8 cellular contexts compared by ENCODE assay signal in genomic region chr19:29663861-29664752, GRCh38. TPM values are rescaled to one million over a fixed set of nuclear protein-coding genes. Genes with fewer than 3 reads are reported as not detected.
DNase-seq lines count a peak whose midpoint lies in the region; FAIRE-seq and TF ChIP-seq lines count a peak whose summit lies in the region.

No MANE protein-coding gene starts in this region.

- H4K20me1 ChIP-seq in KMS-11 (ENCODE audit: insufficient read depth) (no peaks in the 10 kb centered on the region), neural cell (ENCODE audit: insufficient read depth) (no peaks in the 10 kb centered on the region)

- no peak for TF ChIP-seq RAD21 in neural cell (conservative IDR thresholded peaks at IDR 0.05)

- no peaks in the 10 kb centered on the region for H3K27me3 ChIP-seq in KMS-11 (ENCODE audit: insufficient read depth, low read depth)
- H3K27me3 ChIP-seq in neural cell (ENCODE audit: insufficient read depth, low read depth, low read length): peaks cover 26% of the 10 kb centered on the region

- no peaks in the 10 kb centered on the region for H3K9me2 ChIP-seq in neural cell (ENCODE audit: insufficient read depth, low read length)

- H3K9ac ChIP-seq in KMS-11 (no peak overlapping the region), neural cell (ENCODE audit: low read length) (no peak overlapping the region)

- FAIRE-seq in GM12891 (lab: Jason Lieb, UNC): no peak

- peak overlapping the region; percentile 54; the same call in 1 of the 2 replicates for H3K4me2 ChIP-seq in KMS-11
- no peak overlapping the region for H3K4me2 ChIP-seq in neural cell (ENCODE audit: low read length)

- TF ChIP-seq POLR2A in GM12891 (IDR thresholded peaks at IDR 0.05; ENCODE audit: low read depth, low read length): no peak

- no peaks in the 10 kb centered on the region for H3K79me2 ChIP-seq in KMS-11 (ENCODE audit: insufficient read depth, low read depth)
- no peaks in the 10 kb centered on the region for H3K79me2 ChIP-seq in neural cell (replicated peaks; ENCODE audit: insufficient read depth, low read length)

- H3K4me1 ChIP-seq in KMS-11 (ENCODE audit: low read depth, poor library complexity, severe bottlenecking): no peaks in the 10 kb centered on the region

- no peaks in the 10 kb centered on the region for H3K9me3 ChIP-seq in neural cell (ENCODE audit: low read length)

- peak overlapping the region; percentile 86 for H3K27ac ChIP-seq in C4-2B
- H3K27ac ChIP-seq in KMS-11: no peak overlapping the region
- peak overlapping the region; percentile 36 for H3K27ac ChIP-seq in caudate nucleus (ENCODE audit: low read depth, low read length)
- no peak overlapping the region for H3K27ac ChIP-seq in neural cell (ENCODE audit: low read length)

- H3K36me3 ChIP-seq in KMS-11 (ENCODE audit: insufficient read depth) (no peaks in the 10 kb centered on the region), neural cell (ENCODE audit: insufficient read depth, low read length) (no peaks in the 10 kb centered on the region)

- H3F3A ChIP-seq in neural cell (ENCODE audit: insufficient read depth, low read length, poor library complexity, severe bottlenecking): no peaks in the 10 kb centered on the region

- H2AFZ ChIP-seq in KMS-11 (ENCODE audit: low read depth): no peak overlapping the region
- H2AFZ ChIP-seq in neural cell (ENCODE audit: low read depth, low read length): no peak overlapping the region

- no peak for TF ChIP-seq CTCF in C4-2B (conservative IDR thresholded peaks at IDR 0.05)
- TF ChIP-seq CTCF in KMS-11 (conservative IDR thresholded peaks at IDR 0.05; ENCODE audit: low read depth, low read length): no peak
- no peak for TF ChIP-seq CTCF in neural cell (IDR thresholded peaks at IDR 0.05; ENCODE audit: poor library complexity, severe bottlenecking)

- DNase-seq in caudate nucleus (lab: John Stamatoyannopoulos, UW) (peak in 1 of 61 donors; percentile 9), midbrain (lab: John Stamatoyannopoulos, UW) (no peak), COR-L47 (lab: John Stamatoyannopoulos, UW) (no peak), NCI-H1105 treated with DMSO at 0.1 percent for 48 hours (lab: John Stamatoyannopoulos, UW) (no peak), GM12891 (ENCODE audit: insufficient read length, low spot score) (no peak)

- no peak for TF ChIP-seq EP300 in neural cell (conservative IDR thresholded peaks at IDR 0.05; ENCODE audit: poor library complexity, severe bottlenecking)

- H3K4me3 ChIP-seq in KMS-11 (IDR thresholded peaks at IDR 0.05; ENCODE audit: insufficient read depth, low read depth, low read length) (no peak overlapping the region), neural cell (ENCODE audit: low read length) (peak overlapping the region; percentile 78)

TF ChIP-seq in neural cell, 6 proteins besides CTCF, POLR2A, EP300 and RAD21:
- TF ChIP-seq POLR2AphosphoS5 (IDR thresholded peaks at IDR 0.05) (no peak), SMC3 (conservative IDR thresholded peaks at IDR 0.05; ENCODE audit: poor library complexity) (no peak), MXI1 (conservative IDR thresholded peaks at IDR 0.05; ENCODE audit: poor library complexity, severe bottlenecking) (no peak), EZH2 (IDR thresholded peaks at IDR 0.05; ENCODE audit: borderline replicate concordance, insufficient read depth, low read length, poor library complexity, severe bottlenecking) (no peak), TAF1 (IDR thresholded peaks at IDR 0.05; ENCODE audit: low read depth) (no peak)
- TF ChIP-seq, protein P1, sequence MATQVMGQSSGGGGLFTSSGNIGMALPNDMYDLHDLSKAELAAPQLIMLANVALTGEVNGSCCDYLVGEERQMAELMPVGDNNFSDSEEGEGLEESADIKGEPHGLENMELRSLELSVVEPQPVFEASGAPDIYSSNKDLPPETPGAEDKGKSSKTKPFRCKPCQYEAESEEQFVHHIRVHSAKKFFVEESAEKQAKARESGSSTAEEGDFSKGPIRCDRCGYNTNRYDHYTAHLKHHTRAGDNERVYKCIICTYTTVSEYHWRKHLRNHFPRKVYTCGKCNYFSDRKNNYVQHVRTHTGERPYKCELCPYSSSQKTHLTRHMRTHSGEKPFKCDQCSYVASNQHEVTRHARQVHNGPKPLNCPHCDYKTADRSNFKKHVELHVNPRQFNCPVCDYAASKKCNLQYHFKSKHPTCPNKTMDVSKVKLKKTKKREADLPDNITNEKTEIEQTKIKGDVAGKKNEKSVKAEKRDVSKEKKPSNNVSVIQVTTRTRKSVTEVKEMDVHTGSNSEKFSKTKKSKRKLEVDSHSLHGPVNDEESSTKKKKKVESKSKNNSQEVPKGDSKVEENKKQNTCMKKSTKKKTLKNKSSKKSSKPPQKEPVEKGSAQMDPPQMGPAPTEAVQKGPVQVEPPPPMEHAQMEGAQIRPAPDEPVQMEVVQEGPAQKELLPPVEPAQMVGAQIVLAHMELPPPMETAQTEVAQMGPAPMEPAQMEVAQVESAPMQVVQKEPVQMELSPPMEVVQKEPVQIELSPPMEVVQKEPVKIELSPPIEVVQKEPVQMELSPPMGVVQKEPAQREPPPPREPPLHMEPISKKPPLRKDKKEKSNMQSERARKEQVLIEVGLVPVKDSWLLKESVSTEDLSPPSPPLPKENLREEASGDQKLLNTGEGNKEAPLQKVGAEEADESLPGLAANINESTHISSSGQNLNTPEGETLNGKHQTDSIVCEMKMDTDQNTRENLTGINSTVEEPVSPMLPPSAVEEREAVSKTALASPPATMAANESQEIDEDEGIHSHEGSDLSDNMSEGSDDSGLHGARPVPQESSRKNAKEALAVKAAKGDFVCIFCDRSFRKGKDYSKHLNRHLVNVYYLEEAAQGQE (IDR thresholded peaks at IDR 0.05; ENCODE audit: borderline replicate concordance): no peak

TF ChIP-seq in GM12891, 5 proteins besides CTCF, POLR2A, EP300 and RAD21:
- TF ChIP-seq POLR2AphosphoS5 (IDR thresholded peaks at IDR 0.05; ENCODE audit: low read depth, low read length) (no peak), SPI1 (IDR thresholded peaks at IDR 0.05; ENCODE audit: low read depth, low read length) (no peak), POU2F2 (IDR thresholded peaks at IDR 0.05; ENCODE audit: low read depth, low read length) (no peak), TAF1 (IDR thresholded peaks at IDR 0.05; ENCODE audit: low read depth, low read length) (no peak), PAX5 (IDR thresholded peaks at IDR 0.05; ENCODE audit: insufficient read depth, low read length, severe bottlenecking) (no peak)
TF ChIP-seq in GM12891: peak in this region for 0.

RNA-seq across cellular contexts. Expression of gene PLEKHF1, which starts 1.2 kb away (rescaled TPM):
- polyA plus RNA-seq in neural cell: not detected in 2 replicates
- not detected in 2 replicates for polyA minus RNA-seq in neural cell
- polyA plus RNA-seq in GM12891 (2012; ENCODE audit: low read depth, missing spikeins): 5.1 TPM

RNA-seq across cellular contexts. Expression of gene C19orf12, which starts 51.0 kb away (rescaled TPM):
- 77.0 and 83.8 TPM in 2 replicates for polyA plus RNA-seq in neural cell
- 57.2 and 60.9 TPM in 2 replicates for polyA minus RNA-seq in neural cell
- 10.3 TPM for polyA plus RNA-seq in GM12891 (2012; ENCODE audit: low read depth, missing spikeins)

RNA-seq across cellular contexts. Expression of gene POP4, which starts 58.0 kb away (rescaled TPM):
- polyA plus RNA-seq in neural cell: 95.2 and 101 TPM in 2 replicates
- 61.4 and 64.8 TPM in 2 replicates for polyA minus RNA-seq in neural cell
- 74.4 TPM for polyA plus RNA-seq in GM12891 (2012; ENCODE audit: low read depth, missing spikeins)

Comparison
In these comparisons a context has a peak if more than half of its experiments do, and no peak if none do; other contexts are left out.
1. H3K27ac ChIP-seq: peak in C4-2B (single experiment) and caudate nucleus (single experiment); none in KMS-11 (single experiment) and neural cell (single experiment).